12 cellular contexts compared by ENCODE assay signal in the genomic region with DNA sequence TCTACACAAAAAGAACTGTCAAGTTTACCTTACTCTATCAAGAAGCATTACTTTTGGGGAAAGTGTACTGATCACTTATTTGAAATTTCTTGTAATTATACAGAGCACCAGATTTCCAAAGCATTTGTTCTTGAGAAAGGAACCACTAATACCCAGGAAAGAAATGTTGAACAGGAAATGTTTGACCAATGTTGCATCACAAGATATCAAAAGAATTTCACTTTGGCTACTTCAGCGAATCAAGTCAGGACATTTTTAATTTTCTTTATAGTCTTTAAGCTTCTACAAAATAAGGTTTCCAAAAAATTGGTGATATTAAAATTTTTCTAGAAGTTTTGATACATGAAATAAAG.
A peak's percentile ranks its signal among the peaks of the same experiment; 100 is the strongest.
DNase-seq lines count a peak whose midpoint lies in the region; ATAC-seq, FAIRE-seq and TF ChIP-seq lines count a peak whose summit lies in the region.
"Had no signal": no experiment of that assay in that cellular context is flagged by ENCODE, and none has a peak within 500 bp of the region (broad histone marks: within the 10 kb centered on the region; RNA-seq: fewer than 3 reads in every experiment).

No MANE protein-coding gene starts in this region.

- H3K4me2 ChIP-seq in astrocyte (ENCODE audit: low read length) (peak overlapping the region; percentile 91), skeletal muscle satellite cell (ENCODE audit: low read length) (peak overlapping the region; percentile 85)

- H3K27me3 ChIP-seq in astrocyte (ENCODE audit: insufficient read depth, low read length) = no peaks in the 10 kb centered on the region
- no peaks in the 10 kb centered on the region for H3K27me3 ChIP-seq in skeletal muscle satellite cell (ENCODE audit: control insufficient read depth, insufficient read depth, low read length)

- no peaks in the 10 kb centered on the region for H3K9me3 ChIP-seq in astrocyte (ENCODE audit: insufficient read depth, low read depth, low read length)
- H3K9me3 ChIP-seq in skeletal muscle satellite cell (replicated peaks; ENCODE audit: low read length) = no peaks in the 10 kb centered on the region

- peaks cover 18% of the 10 kb centered on the region for H3K4me1 ChIP-seq in astrocyte (ENCODE audit: insufficient read depth, low read length)
- peaks cover 32% of the 10 kb centered on the region for H3K4me1 ChIP-seq in skeletal muscle satellite cell (ENCODE audit: control insufficient read depth, insufficient read depth, low read length)

- no peak for FAIRE-seq in astrocyte (lab: Jason Lieb, UNC)
- FAIRE-seq: colon, GM12878 had no signal

- intact Hi-C loops in left cardiac atrium (cut with DNase I) = no loop called here

- no peaks in the 10 kb centered on the region for H4K20me1 ChIP-seq in astrocyte (ENCODE audit: insufficient read depth, low read length)

- no peaks in the 10 kb centered on the region for H3K27me3 Mint-ChIP-seq in astrocyte (ENCODE audit: low read depth, unreplicated experiment)

- peak; percentile 29 to 44 for ATAC-seq in left cardiac atrium
- no peak for ATAC-seq in GM18873 (IDR thresholded peaks at IDR 0.05; ENCODE audit: low FRiP score, unreplicated experiment)
- ATAC-seq: GM12878 had no signal

- H3K4me3 ChIP-seq in astrocyte (ENCODE audit: insufficient read depth, low read depth, low read length) (peak overlapping the region; percentile 74), skeletal muscle satellite cell (ENCODE audit: low read length) (peak overlapping the region; percentile 69)
- H3K4me3 ChIP-seq: GM12878 had no signal

- H3K36me3 Mint-ChIP-seq in astrocyte (ENCODE audit: low read depth, unreplicated experiment) = no peaks in the 10 kb centered on the region
- H3K36me3 Mint-ChIP-seq: stimulated activated naive B cell treated with anti-CD40 and anti-IgM and Interleukin-4, amounts not matched to agents 10 μg/mL and 1 μg/mL and 100 μg/mL, for 72 hours had no signal

- H3K4me1 Mint-ChIP-seq in astrocyte (ENCODE audit: low read depth, unreplicated experiment) = peaks cover 20% of the 10 kb centered on the region

- H3K79me2 ChIP-seq in astrocyte (ENCODE audit: insufficient read depth, low read length) = no peaks in the 10 kb centered on the region

- peak overlapping the region; percentile 89 for H3K4me3 Mint-ChIP-seq in astrocyte (ENCODE audit: unreplicated experiment)

- DNase-seq in HCEC 1CT = peak; percentile 62
- DNase-seq in astrocyte (ENCODE audit: low read depth) = peak; percentile 72
- no peak for DNase-seq in left cardiac atrium
- DNase-seq in OCI-M2 (lab: John Stamatoyannopoulos, UW; ENCODE audit: unreplicated experiment) = no peak
- no peak for DNase-seq in NCI-H2029 (lab: John Stamatoyannopoulos, UW)
- no peak for DNase-seq in NCI-H524 treated with DMSO at 0.1 percent for 48 hours (lab: John Stamatoyannopoulos, UW)
- DNase-seq: NCI-H146; stimulated activated naive B cell treated with anti-CD40 and anti-IgM and Interleukin-4, amounts not matched to agents 10 μg/mL and 1 μg/mL and 100 μg/mL, for 72 hours had no signal

- H3K9me3 Mint-ChIP-seq in astrocyte (ENCODE audit: unreplicated experiment) = no peaks in the 10 kb centered on the region
- H3K9me3 Mint-ChIP-seq: stimulated activated naive B cell treated with anti-CD40 and anti-IgM and Interleukin-4, amounts not matched to agents 10 μg/mL and 1 μg/mL and 100 μg/mL, for 72 hours had no signal

- H2AFZ ChIP-seq in astrocyte (ENCODE audit: low read depth, low read length) = no peak overlapping the region

- H3K27ac ChIP-seq in astrocyte (ENCODE audit: low read depth, low read length) = peak overlapping the region; percentile 93

- no peak for TF ChIP-seq CTCF in astrocyte (IDR thresholded peaks at IDR 0.05; ENCODE audit: insufficient read depth, low read depth, low read length)

- H3K9ac ChIP-seq in astrocyte (ENCODE audit: low read length) = peak overlapping the region; percentile 86
- peak overlapping the region; percentile 77 for H3K9ac ChIP-seq in skeletal muscle satellite cell (ENCODE audit: low read depth, low read length)

- peak overlapping the region; percentile 96 for H3K27ac Mint-ChIP-seq in astrocyte (ENCODE audit: unreplicated experiment)
- H3K27ac Mint-ChIP-seq: stimulated activated naive B cell treated with anti-CD40 and anti-IgM and Interleukin-4, amounts not matched to agents 10 μg/mL and 1 μg/mL and 100 μg/mL, for 72 hours had no signal

- H3K36me3 ChIP-seq in astrocyte (ENCODE audit: insufficient read depth, low read length) = no peaks in the 10 kb centered on the region
- no peaks in the 10 kb centered on the region for H3K36me3 ChIP-seq in skeletal muscle satellite cell (ENCODE audit: insufficient read depth, low read length)

Comparison
In these comparisons a context has a peak if more than half of its experiments do, and no peak if none do; other contexts are left out.
1. DNase-seq: peak in HCEC 1CT (single experiment) and astrocyte (single experiment); none in left cardiac atrium (single experiment), OCI-M2 (single experiment), NCI-H2029 (single experiment) and NCI-H524 treated with DMSO at 0.1 percent for 48 hours (single experiment).